In the genomic region with DNA sequence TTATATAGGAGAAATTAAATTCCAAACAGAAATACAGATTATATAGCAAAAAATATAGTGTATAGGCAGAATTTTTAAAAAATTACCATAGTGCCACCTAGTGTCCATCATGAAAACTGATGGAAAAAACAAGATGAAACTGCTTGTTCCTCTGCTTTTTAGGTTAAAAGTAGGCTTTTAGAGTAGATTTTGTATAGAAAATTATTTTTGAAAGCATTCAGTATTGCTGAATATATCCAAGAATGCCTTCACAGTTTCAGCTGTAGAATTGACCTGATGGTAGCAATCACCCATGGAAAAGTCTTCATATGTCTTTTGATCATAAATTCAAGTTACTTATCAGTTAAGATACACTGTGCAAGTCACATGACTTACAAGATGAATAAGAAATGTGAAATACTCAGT, we compare ENCODE assay signal across 9 cellular contexts. TPM values are rescaled to one million over a fixed set of nuclear protein-coding genes. Genes with fewer than 3 reads are reported as not detected.
A peak's percentile ranks its signal among the peaks of the same experiment; 100 is the strongest.
DNase-seq lines count a peak whose midpoint lies in the region; ATAC-seq, FAIRE-seq and TF ChIP-seq lines count a peak whose summit lies in the region.
"Had no signal": no experiment of that assay in that cellular context is flagged by ENCODE, and none has a peak within 500 bp of the region (broad histone marks: within the 10 kb centered on the region; RNA-seq: fewer than 3 reads in every experiment).

No MANE protein-coding gene starts in this region.

- H2AFZ ChIP-seq in endothelial cell of umbilical vein (ENCODE audit: low read depth, low read length), result no peak overlapping the region

- no peak overlapping the region for H3K27ac ChIP-seq in endothelial cell of umbilical vein (ENCODE audit: insufficient read depth, low read depth, low read length)
- no peak overlapping the region for H3K27ac ChIP-seq in prostate gland
- H3K27ac ChIP-seq: BLaER1 had no signal

- no peak overlapping the region for H3K4me2 ChIP-seq in endothelial cell of umbilical vein (ENCODE audit: insufficient read depth, low read length)
- H3K4me2 ChIP-seq: BLaER1 had no signal

- DNase-seq in DMS79 treated with DMSO at 0.1 percent for 48 hours (lab: John Stamatoyannopoulos, UW) (peak; percentile 15), DMS79 (lab: John Stamatoyannopoulos, UW) (no peak), NOMO-1 treated with DMSO at 0.1 percent for 48 hours (lab: John Stamatoyannopoulos, UW; ENCODE audit: unreplicated experiment) (peak; percentile 5), endothelial cell of umbilical vein (ENCODE audit: low read depth, low spot score) (peak; percentile 51), prostate gland (ENCODE audit: low spot score) (no peak), NCI-H1930 (lab: John Stamatoyannopoulos, UW) (no peak)

- H3K79me2 ChIP-seq in endothelial cell of umbilical vein (ENCODE audit: control insufficient read depth, insufficient read depth, low read length), result no peaks in the 10 kb centered on the region

- BruUV-seq in endothelial cell of umbilical vein (replicated peaks; lab: Mats Ljungman, UMichigan), result no TSS peak

- no peaks in the 10 kb centered on the region for H3K27me3 ChIP-seq in endothelial cell of umbilical vein (ENCODE audit: control insufficient read depth in 2 of 2, insufficient read depth in 2 of 2, low read length in 2 of 2)
- no peaks in the 10 kb centered on the region for H3K27me3 ChIP-seq in prostate gland (replicated peaks; ENCODE audit: insufficient read depth)
- H3K27me3 ChIP-seq: BLaER1 had no signal

- H3K9me1 ChIP-seq in endothelial cell of umbilical vein (replicated peaks; ENCODE audit: control insufficient read depth, extremely low read depth, insufficient read depth, low read length), result no peaks in the 10 kb centered on the region

- CTCF ChIA-PET in endothelial cell of umbilical vein (lab: Charles Lee), result interaction anchor here (0.6 to 4.2 kb wide), 9 partner anchors 18 to 549 kb away, joined by 3 to 42 read pairs (median 4); no protein-coding TSS in a partner anchor

- H4K20me1 ChIP-seq in endothelial cell of umbilical vein (replicated peaks; ENCODE audit: control insufficient read depth, extremely low read depth, insufficient read depth, low read length), result no peaks in the 10 kb centered on the region

- intact Hi-C loops in endothelial cell of umbilical vein (cut with micrococcal nuclease) (loop anchor here (1.0 to 5.0 kb wide), 4 partner anchors 119 to 1661 kb away; no protein-coding TSS in a partner anchor), prostate gland (cut with DNase I) (loop anchor here (5.0 to 10.0 kb wide), 6 partner anchors 121 to 549 kb away; no protein-coding TSS in a partner anchor)

- TF ChIP-seq CTCF in endothelial cell of umbilical vein (IDR thresholded peaks at IDR 0.05; ENCODE audit: extremely low read depth in 1 of 2, insufficient read depth in 1 of 2, low read depth in 1 of 2, low read length in 2 of 2) (peak; percentile 19 to 25), prostate gland (IDR thresholded peaks at IDR 0.05) (peak in 3 of 4 experiments; percentile 49 to 64 (median 49))

- TF ChIP-seq POLR2A in endothelial cell of umbilical vein (IDR thresholded peaks at IDR 0.05; ENCODE audit: low read depth, low read length), result no peak
- no peak for TF ChIP-seq POLR2A in prostate gland (IDR thresholded peaks at IDR 0.05)

- FAIRE-seq in endothelial cell of umbilical vein (lab: Jason Lieb, UNC), result no peak

- POLR2A ChIA-PET in endothelial cell of umbilical vein (lab: Charles Lee), result no interaction called here

- ATAC-seq in GM18502 (IDR thresholded peaks at IDR 0.05; ENCODE audit: poor library complexity, unreplicated experiment) (no peak), HG03135 (IDR thresholded peaks at IDR 0.05; ENCODE audit: unreplicated experiment) (no peak)

- no peaks in the 10 kb centered on the region for H3K4me1 ChIP-seq in endothelial cell of umbilical vein (ENCODE audit: control insufficient read depth, extremely low read depth, insufficient read depth, low read length)
- no peaks in the 10 kb centered on the region for H3K4me1 ChIP-seq in prostate gland (replicated peaks)

- dilution Hi-C loops in endothelial cell of umbilical vein (cut with MboI; ENCODE audit: extremely low pct_ligation_motif_present, low sequenced_read_pairs), result no loop called here

- H3K9me3 ChIP-seq in endothelial cell of umbilical vein (replicated peaks; ENCODE audit: control insufficient read depth, insufficient read depth, low read length) (no peaks in the 10 kb centered on the region), prostate gland (no peaks in the 10 kb centered on the region)

- H3K9ac ChIP-seq in endothelial cell of umbilical vein (replicated peaks; ENCODE audit: extremely low read depth, insufficient read depth, low read length), result no peak overlapping the region
- H3K9ac ChIP-seq: BLaER1 had no signal

- no peak overlapping the region for H3K4me3 ChIP-seq in endothelial cell of umbilical vein (replicated peaks in 1 of 3; ENCODE audit: insufficient read depth in 1 of 3, low read depth in 1 of 3, low read length in 3 of 3)
- H3K4me3 ChIP-seq in prostate gland, result no peak overlapping the region
- H3K4me3 ChIP-seq: BLaER1 had no signal

- H3K36me3 ChIP-seq in endothelial cell of umbilical vein (ENCODE audit: control insufficient read depth in 2 of 2, extremely low read depth in 1 of 2, insufficient read depth in 2 of 2, low read length in 2 of 2), result peaks cover 3 to 20% of the 10 kb centered on the region in 2 experiments
- no peaks in the 10 kb centered on the region for H3K36me3 ChIP-seq in prostate gland

TF ChIP-seq in endothelial cell of umbilical vein, 7 proteins besides CTCF, POLR2A, EP300 and RAD21:
- TF ChIP-seq POLR2AphosphoS5 (IDR thresholded peaks at IDR 0.05; ENCODE audit: insufficient read depth, low read depth, low read length) (no peak), EZH2 (IDR thresholded peaks at IDR 0.05; ENCODE audit: borderline replicate concordance, low read depth, low read length, severe bottlenecking) (no peak), FOS (IDR thresholded peaks at IDR 0.05; ENCODE audit: borderline replicate concordance, insufficient read depth, low read length) (no peak)

RNA-seq across cellular contexts. Expression of a gene that starts 19.7 kb away (rescaled TPM):
- total RNA-seq in endothelial cell of umbilical vein, result 17.5 and 25.4 TPM in 2 replicates
- 2.2 and 3.5 TPM in 2 replicates for polyA plus RNA-seq in endothelial cell of umbilical vein
- 6.9 and 9.0 TPM in 2 replicates for polyA plus RNA-seq in endothelial cell of umbilical vein (2011; cell fraction: cytosol; rRNA removed)
- polyA plus RNA-seq in endothelial cell of umbilical vein (2011; cell fraction: nucleus; rRNA removed), result 10.4 and 11.1 TPM in 2 replicates
- polyA plus RNA-seq in endothelial cell of umbilical vein (2012), result 26.6 and 31.5 TPM in 2 replicates
- polyA minus RNA-seq in endothelial cell of umbilical vein, result 8.5 and 8.7 TPM in 2 replicates
- polyA minus RNA-seq in endothelial cell of umbilical vein (2011; cell fraction: cytosol; rRNA and poly(A)+ RNA removed), result 6.1 TPM
- polyA minus RNA-seq in endothelial cell of umbilical vein (2011; cell fraction: nucleus; rRNA and poly(A)+ RNA removed), result 29.0 and 29.4 TPM in 2 replicates
- 10 to 100 TPM; 16.2 to 20.5 TPM for total RNA-seq in prostate gland

RNA-seq across cellular contexts. Expression of a gene that starts 21.0 kb away (rescaled TPM):
- total RNA-seq in endothelial cell of umbilical vein (not detected in 2 replicates), prostate gland (1 to 10 TPM in 1 of 2 donors, under 1 TPM in 1; 0.97 to 1.0 TPM)
- polyA plus RNA-seq in endothelial cell of umbilical vein, result not detected in 2 replicates
- not detected in 2 replicates for polyA plus RNA-seq in endothelial cell of umbilical vein (2011; cell fraction: cytosol; rRNA removed)
- polyA plus RNA-seq in endothelial cell of umbilical vein (2011; cell fraction: nucleus; rRNA removed), result not detected in 2 replicates
- not detected in 2 replicates for polyA plus RNA-seq in endothelial cell of umbilical vein (2012)
- polyA minus RNA-seq in endothelial cell of umbilical vein, result not detected in 2 replicates
- not detected for polyA minus RNA-seq in endothelial cell of umbilical vein (2011; cell fraction: cytosol; rRNA and poly(A)+ RNA removed)
- not detected in 2 replicates for polyA minus RNA-seq in endothelial cell of umbilical vein (2011; cell fraction: nucleus; rRNA and poly(A)+ RNA removed)

Comparison
In these comparisons a context has a peak if more than half of its experiments do, and no peak if none do; other contexts are left out.
1. DNase-seq: peak in DMS79 treated with DMSO at 0.1 percent for 48 hours (single experiment), NOMO-1 treated with DMSO at 0.1 percent for 48 hours (single experiment) and endothelial cell of umbilical vein (single experiment); none in DMS79 (single experiment), prostate gland (single experiment) and NCI-H1930 (0 of 2).